Comparison of ENCODE assay signal across 9 cellular contexts in genomic region chr4:107034982-107035710, GRCh38. TPM values are rescaled to one million over a fixed set of nuclear protein-coding genes. Genes with fewer than 3 reads are reported as not detected.
A peak's percentile ranks its signal among the peaks of the same experiment; 100 is the strongest.
DNase-seq lines count a peak whose midpoint lies in the region; ATAC-seq and TF ChIP-seq lines count a peak whose summit lies in the region.
"Had no signal": no experiment of that assay in that cellular context is flagged by ENCODE, and none has a peak within 500 bp of the region (broad histone marks: within the 10 kb centered on the region; RNA-seq: fewer than 3 reads in every experiment).

No MANE protein-coding gene starts in this region.

- in situ Hi-C loops in brain microvascular endothelial cell (cut with HindIII; ENCODE audit: low pct_ligation_motif_present, low sequenced_read_pairs), result no loop called here

- intact Hi-C loops in Caco-2 (cut with micrococcal nuclease; ENCODE audit: unreplicated experiment), result no loop called here

- H3K27ac Mint-ChIP-seq in Caco-2 (ENCODE audit: unreplicated experiment), result no peak overlapping the region

- H3K9me3 ChIP-seq in thoracic aorta, result no peaks in the 10 kb centered on the region
- no peaks in the 10 kb centered on the region for H3K9me3 ChIP-seq in Caco-2

- no peaks in the 10 kb centered on the region for H3K36me3 ChIP-seq in brain microvascular endothelial cell (replicated peaks)
- H3K36me3 ChIP-seq in thoracic aorta, result no peaks in the 10 kb centered on the region
- no peaks in the 10 kb centered on the region for H3K36me3 ChIP-seq in Caco-2 (ENCODE audit: control insufficient read depth, insufficient read depth, low read length)

- no peaks in the 10 kb centered on the region for H3K36me3 Mint-ChIP-seq in Caco-2 (ENCODE audit: insufficient read depth, unreplicated experiment)

- H3K9me3 Mint-ChIP-seq in Caco-2 (ENCODE audit: unreplicated experiment), result peaks cover 10% of the 10 kb centered on the region

- CTCF ChIA-PET in Caco-2 (lab: Charles Lee), result no interaction called here

- TF ChIP-seq CTCF in brain microvascular endothelial cell (IDR thresholded peaks at IDR 0.05; ENCODE audit: low read depth, low read length, missing control alignments) (peak; percentile 1), thoracic aorta (IDR thresholded peaks at IDR 0.05) (no peak), Caco-2 (IDR thresholded peaks at IDR 0.05; ENCODE audit: insufficient read depth in 1 of 2, low read depth in 1 of 2, low read length in 1 of 2, severe bottlenecking in 1 of 2, unreplicated experiment in 1 of 2) (no peak)

- H3K4me3 ChIP-seq in brain microvascular endothelial cell (ENCODE audit: low read depth, low read length) (peak overlapping the region; percentile 60), thoracic aorta (peak overlapping the region; percentile 72), Caco-2 (ENCODE audit: low read depth, low read length) (no peak overlapping the region)

- H3K27me3 Mint-ChIP-seq in Caco-2 (ENCODE audit: insufficient read depth, unreplicated experiment), result peaks cover 9% of the 10 kb centered on the region

- DNase-seq in activated CD8-positive, alpha-beta memory T cell treated with anti-CD3 and anti-CD28 coated beads for 24 hours, result peak; percentile 57
- DNase-seq in activated CD8-positive, alpha-beta memory T cell treated with anti-CD3 and anti-CD28 coated beads, Interleukin-2, amount 50 U/mL, for 4 hours, result no peak
- DNase-seq in brain microvascular endothelial cell (peak; percentile 31), left kidney (ENCODE audit: low read depth, low spot score) (peak; percentile 68), thoracic aorta (ENCODE audit: low spot score) (no peak), Caco-2 (no peak), GOT3 (lab: John Stamatoyannopoulos, UW) (no peak)

- no peak overlapping the region for H3K4me3 Mint-ChIP-seq in Caco-2 (ENCODE audit: unreplicated experiment)

- peaks cover 7 to 34% of the 10 kb centered on the region in 2 donors for H3K4me1 ChIP-seq in thoracic aorta (ENCODE audit: control insufficient read depth in 1 of 2, low read depth in 2 of 2)
- H3K4me1 ChIP-seq in Caco-2, result no peaks in the 10 kb centered on the region

- no peaks in the 10 kb centered on the region for H3K4me1 Mint-ChIP-seq in Caco-2 (ENCODE audit: low read depth, unreplicated experiment)

- POLR2A ChIA-PET in Caco-2 (lab: Charles Lee), result no interaction called here

- BruUV-seq in Caco-2 (replicated peaks; lab: Mats Ljungman, UMichigan), result no TSS peak

- H3K27me3 ChIP-seq in brain microvascular endothelial cell (replicated peaks) (no peaks in the 10 kb centered on the region), thoracic aorta (replicated peaks; ENCODE audit: insufficient read depth) (no peaks in the 10 kb centered on the region), Caco-2 (replicated peaks; ENCODE audit: control insufficient read depth, insufficient read depth, low read length) (no peaks in the 10 kb centered on the region)

- H3K27ac ChIP-seq in brain microvascular endothelial cell, result no peak overlapping the region
- H3K27ac ChIP-seq in thoracic aorta, result no peak overlapping the region

- ATAC-seq in thoracic aorta (ENCODE audit: insufficient number of reproducible peaks, low FRiP score, low read depth) (no peak), GM21423 (IDR thresholded peaks at IDR 0.05; ENCODE audit: unreplicated experiment) (no peak)

RNA-seq across cellular contexts. Expression of gene DKK2, which starts 1.0 kb away (rescaled TPM):
- 1 to 10 TPM in 1 of 2 donors, under 1 TPM in 1; 0.27 to 2.2 TPM for total RNA-seq in thoracic aorta
- not detected in 2 replicates for total RNA-seq in Caco-2 (2022)
- total RNA-seq: T-helper 2 cell treated with Interferon-gamma antibody and Interleukin-4, amounts not matched to agents 100 ng/mL and 5 ng/mL, for 36 hours had no signal

Comparison
In these comparisons a context has a peak if more than half of its experiments do, and no peak if none do; other contexts are left out.
1. DNase-seq: peak in activated CD8-positive, alpha-beta memory T cell treated with anti-CD3 and anti-CD28 coated beads for 24 hours (single experiment), brain microvascular endothelial cell (single experiment) and left kidney (single experiment); none in activated CD8-positive, alpha-beta memory T cell treated with anti-CD3 and anti-CD28 coated beads, Interleukin-2, amount 50 U/mL, for 4 hours (single experiment), thoracic aorta (single experiment), Caco-2 (0 of 2) and GOT3 (single experiment).